ENCODE assay signal across 5 cellular contexts in genomic region chr12:70837026-70837425, GRCh38.
"Had no signal": no experiment of that assay in that cellular context is flagged by ENCODE, and none has a peak within 500 bp of the region (broad histone marks: within the 10 kb centered on the region; RNA-seq: fewer than 3 reads in every experiment).

No MANE protein-coding gene starts in this region.

- H2AFZ ChIP-seq: GM23338 had no signal

- ATAC-seq: GM23338, K562 had no signal

- DNase-seq: H9, HCEC 1CT, IMR-90 had no signal

- H3K4me2 ChIP-seq: GM23338 had no signal

- H3K4me3 ChIP-seq: GM23338, K562 had no signal
